Comparison of ENCODE assay signal across 17 cellular contexts in the genomic region with DNA sequence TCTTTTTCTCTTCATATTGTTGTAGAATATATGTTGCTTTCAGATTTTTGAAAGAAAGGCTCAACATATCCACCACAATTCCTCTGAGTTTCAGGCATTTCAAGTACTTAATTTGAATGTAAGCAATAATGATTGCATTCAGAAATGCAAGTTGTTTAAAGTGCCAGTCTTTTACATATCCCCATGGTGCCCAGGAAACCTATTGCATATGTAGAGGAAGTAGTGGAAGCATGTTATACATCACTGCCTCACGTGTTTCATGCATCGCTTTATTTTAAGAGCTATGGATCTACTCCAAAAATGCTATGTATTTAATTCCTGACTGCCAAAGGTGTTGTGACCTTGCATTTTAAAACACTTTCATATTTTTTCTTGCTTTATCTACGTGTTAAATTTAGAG. TPM values are rescaled to one million over a fixed set of nuclear protein-coding genes. Genes with fewer than 3 reads are reported as not detected.
DNase-seq lines count a peak whose midpoint lies in the region; ATAC-seq and TF ChIP-seq lines count a peak whose summit lies in the region.
"Had no signal": no experiment of that assay in that cellular context is flagged by ENCODE, and none has a peak within 500 bp of the region (broad histone marks: within the 10 kb centered on the region; RNA-seq: fewer than 3 reads in every experiment).

No MANE protein-coding gene starts in this region.

- H3K18ac ChIP-seq in mesendoderm (ENCODE audit: low read length), result no peak overlapping the region

- H3K4me1 ChIP-seq in mesendoderm (ENCODE audit: control insufficient read depth, low read depth, low read length) (peaks cover 2% of the 10 kb centered on the region), mucosa of descending colon (ENCODE audit: low read depth) (peaks cover 26% of the 10 kb centered on the region)

- peak overlapping the region; percentile 41; the same call in 1 of the 2 replicates for H3K27ac Mint-ChIP-seq in HFFc6
- peak overlapping the region; percentile 40 to 55 for H3K27ac Mint-ChIP-seq in T-cell
- H3K27ac Mint-ChIP-seq: activated CD4-positive, alpha-beta T cell treated with anti-CD3 and anti-CD28 coated beads, Interleukin-2, amount 10 ng/mL, durations not matched to agents 7 days and 5 days; activated T-cell treated with anti-CD3 and anti-CD28 coated beads, Interleukin-2, amount 50 U/mL, for 24 hours; T-helper 1 cell treated with Interleukin-12 subunit alpha and Interleukin-12 subunit beta and Interleukin-4 antibody, amounts not matched to agents 30 μg/mL and 1 μg/mL, for 36 hours had no signal

- H3K27me3 Mint-ChIP-seq in HFFc6 (ENCODE audit: insufficient read depth), result no peaks in the 10 kb centered on the region
- no peaks in the 10 kb centered on the region for H3K27me3 Mint-ChIP-seq in T-cell
- H3K27me3 Mint-ChIP-seq: activated CD4-positive, alpha-beta T cell treated with anti-CD3 and anti-CD28 coated beads, Interleukin-2, amount 10 ng/mL, durations not matched to agents 7 days and 5 days; activated T-cell treated with anti-CD3 and anti-CD28 coated beads, Interleukin-2, amount 50 U/mL, for 24 hours had no signal

- H3K9me3 Mint-ChIP-seq in HFFc6, result no peaks in the 10 kb centered on the region
- H3K9me3 Mint-ChIP-seq in T-cell, result no peaks in the 10 kb centered on the region
- H3K9me3 Mint-ChIP-seq: activated CD4-positive, alpha-beta T cell treated with anti-CD3 and anti-CD28 coated beads, Interleukin-2, amount 10 ng/mL, durations not matched to agents 7 days and 5 days; activated T-cell treated with anti-CD3 and anti-CD28 coated beads, Interleukin-2, amount 50 U/mL, for 24 hours; T-helper 1 cell treated with Interleukin-12 subunit alpha and Interleukin-12 subunit beta and Interleukin-4 antibody, amounts not matched to agents 30 μg/mL and 1 μg/mL, for 36 hours had no signal

- H3K79me1 ChIP-seq in mesendoderm (ENCODE audit: low read length), result no peaks in the 10 kb centered on the region

- no peak overlapping the region for H4K8ac ChIP-seq in mesendoderm (ENCODE audit: low read depth, low read length)

- no peak overlapping the region for H2BK120ac ChIP-seq in mesendoderm (ENCODE audit: low read depth, low read length)

- H3K36me3 ChIP-seq in mesendoderm (ENCODE audit: control insufficient read depth, insufficient read depth, low read length) (no peaks in the 10 kb centered on the region), mucosa of descending colon (ENCODE audit: low read depth) (no peaks in the 10 kb centered on the region)

- no peak overlapping the region for H3K27ac ChIP-seq in mesendoderm (ENCODE audit: low read depth, low read length)
- H3K27ac ChIP-seq: C4-2B had no signal

- H2AK5ac ChIP-seq in mesendoderm (ENCODE audit: low read length), result no peak overlapping the region

- H3K4me2 ChIP-seq in mesendoderm (ENCODE audit: low read length), result no peak overlapping the region

- CTCF ChIA-PET in T-cell (lab: Charles Lee), result no interaction called here

- TF ChIP-seq CTCF in HFFc6 (IDR thresholded peaks at IDR 0.05) (no peak), mucosa of descending colon (IDR thresholded peaks at IDR 0.05) (no peak)

- no peaks in the 10 kb centered on the region for H3K9me3 ChIP-seq in mucosa of descending colon

- H3K9ac ChIP-seq in mesendoderm (ENCODE audit: low read length), result no peak overlapping the region

- intact Hi-C loops in mucosa of descending colon (cut with DNase I, micrococcal nuclease), result no loop called here

- ATAC-seq in T-cell (replicated peaks in 1 of 4), result no peak
- no peak for ATAC-seq in mucosa of descending colon
- ATAC-seq: left colon, Panc1 had no signal

- no peak overlapping the region for H3K4me3 Mint-ChIP-seq in HFFc6
- H3K4me3 Mint-ChIP-seq in T-cell, result no peak overlapping the region
- H3K4me3 Mint-ChIP-seq: activated CD4-positive, alpha-beta T cell treated with anti-CD3 and anti-CD28 coated beads, Interleukin-2, amount 10 ng/mL, durations not matched to agents 7 days and 5 days; activated T-cell treated with anti-CD3 and anti-CD28 coated beads, Interleukin-2, amount 50 U/mL, for 24 hours; T-helper 1 cell treated with Interleukin-12 subunit alpha and Interleukin-12 subunit beta and Interleukin-4 antibody, amounts not matched to agents 30 μg/mL and 1 μg/mL, for 36 hours had no signal

- H3K27me3 ChIP-seq in mesendoderm (ENCODE audit: insufficient read depth, low read length, poor library complexity), result no peaks in the 10 kb centered on the region

- no peak overlapping the region for H3K4me3 ChIP-seq in mesendoderm (ENCODE audit: low read length)
- no peak overlapping the region for H3K4me3 ChIP-seq in mucosa of descending colon

- WGBS in mesendoderm (ENCODE audit: extremely low coverage, insufficient coverage, low lambda C conversion rate), result no CpG with 5 or more reads among the region's 3 CpGs

- no peaks in the 10 kb centered on the region for H3K79me2 ChIP-seq in mesendoderm (ENCODE audit: control insufficient read depth, insufficient read depth, low read length)

- no peak overlapping the region for H3K23ac ChIP-seq in mesendoderm (ENCODE audit: low read length)

- POLR2A ChIA-PET in T-cell (lab: Charles Lee), result no interaction called here

- no peak overlapping the region for H2BK5ac ChIP-seq in mesendoderm (ENCODE audit: low read length)

- no peak overlapping the region for H4K5ac ChIP-seq in mesendoderm (ENCODE audit: low read length)

- H2BK15ac ChIP-seq in mesendoderm (replicated peaks; ENCODE audit: low read depth), result no peak overlapping the region

- peak; percentile 46 for DNase-seq in CD1c-positive myeloid dendritic cell (ENCODE audit: extremely low spot score)
- no peak for DNase-seq in HFFc6
- no peak for DNase-seq in T-cell
- DNase-seq in mesendoderm, result peak; percentile 50
- no peak for DNase-seq in mucosa of descending colon
- DNase-seq in activated CD4-positive, alpha-beta T cell treated with anti-CD3 and anti-CD28 coated beads, Interleukin-2, amount 50 U/mL, for 48 hours, result no peak
- no peak for DNase-seq in NCI-H187 treated with DMSO at 0.1 percent for 48 hours (lab: John Stamatoyannopoulos, UW)
- no peak for DNase-seq in NOMO-1 treated with dmso at 0.1 percent for 144 hours (lab: John Stamatoyannopoulos, UW; ENCODE audit: unreplicated experiment)
- DNase-seq: activated CD4-positive, alpha-beta T cell treated with anti-CD3 and anti-CD28 coated beads, Interleukin-2, amount 10 ng/mL, durations not matched to agents 7 days and 5 days; activated T-cell treated with anti-CD3 and anti-CD28 coated beads, Interleukin-2, amount 50 U/mL, for 24 hours; left colon; NCI-H1105; NCI-H345; stimulated activated CD4-positive, alpha-beta T cell treated with anti-CD3 and anti-CD28 coated beads, Interleukin-1b, Interleukin-23, amount 100 ng/mL, for 48 hours had no signal

- H3K4ac ChIP-seq in mesendoderm (ENCODE audit: low read depth, low read length), result no peak overlapping the region

- H3K56ac ChIP-seq in mesendoderm (ENCODE audit: low read length), result no peak overlapping the region

- H3K36me3 Mint-ChIP-seq in HFFc6 (ENCODE audit: low read depth) (no peaks in the 10 kb centered on the region), T-cell (peaks cover 5% of the 10 kb centered on the region)

- H3K4me1 Mint-ChIP-seq in HFFc6 (ENCODE audit: low read depth) (no peaks in the 10 kb centered on the region), T-cell (peaks cover 5 to 13% (median 6%) of the 10 kb centered on the region in 3 donors)
- H3K4me1 Mint-ChIP-seq: activated CD4-positive, alpha-beta T cell treated with anti-CD3 and anti-CD28 coated beads, Interleukin-2, amount 10 ng/mL, durations not matched to agents 7 days and 5 days had no signal

RNA-seq across cellular contexts. Expression of a gene that starts 28.1 kb away (rescaled TPM):
- total RNA-seq in HFFc6 (2021; fragmentation: NEBNext Ultra II Directional; extraction: Animal tissue kit (Norgen Biotek cat#: 25700)), result 10 to 100 TPM; 19.5 to 25.9 (median 22.3) TPM
- 10 to 100 TPM; 13.8 to 25.9 (median 14.9) TPM for total RNA-seq in T-cell
- 2.4 TPM for polyA plus RNA-seq in mesendoderm (2013, experiment 1 of 2)
- 2.4 TPM for polyA plus RNA-seq in mesendoderm (2013, experiment 2 of 2)
- 10 to 100 TPM; 31.8 to 51.3 (median 32.1) TPM for total RNA-seq in mucosa of descending colon

Comparison
In these comparisons a context has a peak if more than half of its experiments do, and no peak if none do; other contexts are left out.
1. DNase-seq: peak in CD1c-positive myeloid dendritic cell (single experiment) and mesendoderm (single experiment); none in HFFc6 (single experiment), T-cell (0 of 34), mucosa of descending colon (0 of 3), activated CD4-positive, alpha-beta T cell treated with anti-CD3 and anti-CD28 coated beads, Interleukin-2, amount 50 U/mL, for 48 hours (0 of 2), NCI-H187 treated with DMSO at 0.1 percent for 48 hours (single experiment) and NOMO-1 treated with dmso at 0.1 percent for 144 hours (single experiment).